ENCODE assay signal across 14 cellular contexts in genomic region chr17:50278526-50279180, GRCh38. TPM values are rescaled to one million over a fixed set of nuclear protein-coding genes. Genes with fewer than 3 reads are reported as not detected.
"Had no signal": no experiment of that assay in that cellular context is flagged by ENCODE, and none has a peak within 500 bp of the region (broad histone marks: within the 10 kb centered on the region; RNA-seq: fewer than 3 reads in every experiment).

No MANE protein-coding gene starts in this region.

- H3K27me3 ChIP-seq: ascending aorta had no signal

- H3K4me3 ChIP-seq: ascending aorta, left lung, prostate gland had no signal

- DNase-seq: activated CD4-positive, alpha-beta T cell treated with anti-CD3 and anti-CD28 coated beads for 1 hour; activated CD4-positive, alpha-beta T cell treated with anti-CD3 and anti-CD28 coated beads, Interleukin-2, amount 50 U/mL, for 4 hours; activated naive CD4-positive, alpha-beta T cell treated with anti-CD3 and anti-CD28 coated beads for 36 hours; activated naive CD8-positive, alpha-beta T cell treated with anti-CD3 and anti-CD28 coated beads, Interleukin-2, amount 50 U/mL, for 24 hours; activated T-cell treated with anti-CD3 and anti-CD28 coated beads, Interleukin-2, amount 50 U/mL, for 1 hour; left lung; mesendoderm; occipital lobe; right cardiac atrium; T-helper 9 cell had no signal

- H3K27ac ChIP-seq: ascending aorta, left lung, prostate gland had no signal

- ATAC-seq: activated naive CD8-positive, alpha-beta T cell treated with anti-CD3 and anti-CD28 coated beads, Interleukin-2, amount 50 U/mL, for 24 hours; left lung; right cardiac atrium had no signal

- H3K4me3 Mint-ChIP-seq: activated naive CD4-positive, alpha-beta T cell treated with anti-CD3 and anti-CD28 coated beads for 36 hours; activated naive CD8-positive, alpha-beta T cell treated with anti-CD3 and anti-CD28 coated beads, Interleukin-2, amount 50 U/mL, for 24 hours; natural killer cell treated with Interleukin-12 subunit alpha and Interleukin-12 subunit beta and Interleukin-15 and Interleukin-18, amount 100 ng/mL, for 72 hours had no signal

- H3K36me3 ChIP-seq: prostate gland had no signal

- H3K9me3 Mint-ChIP-seq: activated naive CD4-positive, alpha-beta T cell treated with anti-CD3 and anti-CD28 coated beads for 36 hours; activated naive CD8-positive, alpha-beta T cell treated with anti-CD3 and anti-CD28 coated beads, Interleukin-2, amount 50 U/mL, for 24 hours; natural killer cell treated with Interleukin-12 subunit alpha and Interleukin-12 subunit beta and Interleukin-15 and Interleukin-18, amount 100 ng/mL, for 72 hours had no signal

- H3K9me3 ChIP-seq: ascending aorta, left lung, prostate gland had no signal

- H3K27ac Mint-ChIP-seq: activated naive CD4-positive, alpha-beta T cell treated with anti-CD3 and anti-CD28 coated beads for 36 hours; activated naive CD8-positive, alpha-beta T cell treated with anti-CD3 and anti-CD28 coated beads, Interleukin-2, amount 50 U/mL, for 24 hours; activated T-helper 2 cell treated with anti-CD3 and anti-CD28 coated beads, Interferon-gamma antibody, Interleukin-2, Interleukin-4, amounts not matched to agents 10 μg/mL and 5 μg/mL and 100 μg/mL, durations not matched to agents 14 hours and 24 hours and 36 hours; natural killer cell treated with Interleukin-12 subunit alpha and Interleukin-12 subunit beta and Interleukin-15 and Interleukin-18, amount 100 ng/mL, for 72 hours had no signal

RNA-seq across cellular contexts. Expression of gene TMEM92, which starts 4.4 kb away (rescaled TPM):
- total RNA-seq: activated naive CD4-positive, alpha-beta T cell treated with anti-CD3 and anti-CD28 coated beads for 36 hours; ascending aorta; natural killer cell treated with Interleukin-12 subunit alpha and Interleukin-12 subunit beta and Interleukin-15 and Interleukin-18, amount 100 ng/mL, for 72 hours; occipital lobe; right cardiac atrium had no signal
- polyA plus RNA-seq: right cardiac atrium had no signal
